Comparison of ENCODE assay signal across 1 cellular context in genomic region chr1:230679854-230680253, GRCh38.
TF ChIP-seq lines count a peak whose summit lies in the region.

No MANE protein-coding gene starts in this region.

TF ChIP-seq in K562, 482 proteins besides CTCF, POLR2A, EP300 and RAD21:
- TF ChIP-seq PATZ1 (CRISPR knock-in tag; IDR thresholded peaks at IDR 0.05; ENCODE audit: borderline replicate concordance) (no peak), ZNF431 (CRISPR knock-in tag; IDR thresholded peaks at IDR 0.05) (no peak), ATF3 (IDR thresholded peaks at IDR 0.05) (peak; percentile 72), ATF3 (CRISPR knock-in tag; conservative IDR thresholded peaks at IDR 0.05) (no peak), LEF1 (IDR thresholded peaks at IDR 0.05) (no peak), CEBPB (tag; IDR thresholded peaks at IDR 0.05) (0 out of 2 replicates have a peak, but pooled peaks have one; percentile 31), MBD2 (IDR thresholded peaks at IDR 0.05; ENCODE audit: borderline replicate concordance, low read depth) (no peak), CEBPG (CRISPR knock-in tag; IDR thresholded peaks at IDR 0.05) (no peak), CEBPG (tag; conservative IDR thresholded peaks at IDR 0.05 in 1 of 2, IDR thresholded peaks at IDR 0.05 in 1 of 2) (peak; percentile 67 to 72)
